ENCODE assay signal across 9 cellular contexts in genomic region chr6:154508573-154509375, GRCh38. TPM values are rescaled to one million over a fixed set of nuclear protein-coding genes. Genes with fewer than 3 reads are reported as not detected.
DNase-seq lines count a peak whose midpoint lies in the region; ATAC-seq, FAIRE-seq and TF ChIP-seq lines count a peak whose summit lies in the region.
"Had no signal": no experiment of that assay in that cellular context is flagged by ENCODE, and none has a peak within 500 bp of the region (broad histone marks: within the 10 kb centered on the region; RNA-seq: fewer than 3 reads in every experiment).

No MANE protein-coding gene starts in this region.

- CTCF ChIA-PET in activated CD8-positive, alpha-beta T cell treated with anti-CD3 and anti-CD28 coated beads for 36 hours (lab: Charles Lee), result no interaction called here
- CTCF ChIA-PET in activated CD8-positive, alpha-beta T cell treated with anti-CD3 and anti-CD28 coated beads, Interleukin-2, amount 10 ng/mL, durations not matched to agents 7 days and 5 days (lab: Charles Lee), result interaction anchor here (1.2 kb wide), 1 partner anchor 14 kb away, joined by 3 read pairs; no protein-coding TSS in a partner anchor

- H3K27me3 ChIP-seq in layer of hippocampus (ENCODE audit: control insufficient read depth, insufficient read depth, low read length) (no peaks in the 10 kb centered on the region), tibial artery (no peaks in the 10 kb centered on the region)

- peak overlapping the region; percentile 79 to 93 for H3K4me3 ChIP-seq in tibial artery

- peaks cover 3% of the 10 kb centered on the region for H3K4me1 Mint-ChIP-seq in activated CD8-positive, alpha-beta T cell treated with anti-CD3 and anti-CD28 coated beads for 36 hours (ENCODE audit: low read depth)
- peaks cover 9% of the 10 kb centered on the region for H3K4me1 Mint-ChIP-seq in activated CD8-positive, alpha-beta T cell treated with anti-CD3 and anti-CD28 coated beads, Interleukin-2, amount 10 ng/mL, durations not matched to agents 7 days and 5 days (ENCODE audit: low read depth)
- peaks cover 8% of the 10 kb centered on the region for H3K4me1 Mint-ChIP-seq in activated naive CD8-positive, alpha-beta T cell treated with anti-CD3 and anti-CD28 coated beads for 36 hours

- POLR2A ChIA-PET in activated CD8-positive, alpha-beta T cell treated with anti-CD3 and anti-CD28 coated beads for 36 hours (lab: Charles Lee), result interaction anchor here (0.7 kb wide), 1 partner anchor 80 kb away, joined by 3 read pairs; no protein-coding TSS in a partner anchor
- POLR2A ChIA-PET in activated CD8-positive, alpha-beta T cell treated with anti-CD3 and anti-CD28 coated beads, Interleukin-2, amount 10 ng/mL, durations not matched to agents 7 days and 5 days (lab: Charles Lee), result no interaction called here

- peaks cover 0 to 56% (median 16%) of the 10 kb centered on the region in 4 donors for H3K4me1 ChIP-seq in tibial artery

- H3K27ac ChIP-seq in layer of hippocampus (ENCODE audit: low read depth, low read length) (peak overlapping the region; percentile 82), tibial artery (peak overlapping the region; percentile 93 to 98)

- peak overlapping the region; percentile 67 for H3K4me3 Mint-ChIP-seq in activated CD8-positive, alpha-beta T cell treated with anti-CD3 and anti-CD28 coated beads for 36 hours
- no peak overlapping the region for H3K4me3 Mint-ChIP-seq in activated CD8-positive, alpha-beta T cell treated with anti-CD3 and anti-CD28 coated beads, Interleukin-2, amount 10 ng/mL, durations not matched to agents 7 days and 5 days
- H3K4me3 Mint-ChIP-seq in activated naive CD8-positive, alpha-beta T cell treated with anti-CD3 and anti-CD28 coated beads for 36 hours, result peak overlapping the region; percentile 14

- H3K9me3 ChIP-seq in tibial artery, result no peaks in the 10 kb centered on the region

- H3K9me3 Mint-ChIP-seq in activated CD8-positive, alpha-beta T cell treated with anti-CD3 and anti-CD28 coated beads for 36 hours, result no peaks in the 10 kb centered on the region
- no peaks in the 10 kb centered on the region for H3K9me3 Mint-ChIP-seq in activated CD8-positive, alpha-beta T cell treated with anti-CD3 and anti-CD28 coated beads, Interleukin-2, amount 10 ng/mL, durations not matched to agents 7 days and 5 days (ENCODE audit: insufficient read depth)
- no peaks in the 10 kb centered on the region for H3K9me3 Mint-ChIP-seq in activated naive CD8-positive, alpha-beta T cell treated with anti-CD3 and anti-CD28 coated beads for 36 hours

- TF ChIP-seq CTCF in activated CD8-positive, alpha-beta T cell treated with anti-CD3 and anti-CD28 coated beads for 36 hours (IDR thresholded peaks at IDR 0.05), result no peak
- no peak for TF ChIP-seq CTCF in tibial artery (IDR thresholded peaks at IDR 0.05)
- TF ChIP-seq CTCF in D721Med (IDR thresholded peaks at IDR 0.05; ENCODE audit: insufficient read depth, missing control alignments), result no peak

- no peak for DNase-seq in activated CD8-positive, alpha-beta T cell treated with anti-CD3 and anti-CD28 coated beads for 36 hours
- no peak for DNase-seq in activated CD8-positive, alpha-beta T cell treated with anti-CD3 and anti-CD28 coated beads, Interleukin-2, amount 10 ng/mL, durations not matched to agents 7 days and 5 days
- DNase-seq in activated naive CD8-positive, alpha-beta T cell treated with anti-CD3 and anti-CD28 coated beads for 36 hours, result no peak
- no peak for DNase-seq in tibial artery
- no peak for DNase-seq in NCI-H187 treated with DMSO at 0.1 percent for 48 hours (lab: John Stamatoyannopoulos, UW)
- DNase-seq in D721Med (ENCODE audit: insufficient read length, low spot score), result no peak

- no peak for FAIRE-seq in D721Med (lab: Jason Lieb, UNC)
- FAIRE-seq: TTC549 had no signal

- no peak for ATAC-seq in activated CD8-positive, alpha-beta T cell treated with anti-CD3 and anti-CD28 coated beads for 36 hours
- ATAC-seq in activated CD8-positive, alpha-beta T cell treated with anti-CD3 and anti-CD28 coated beads, Interleukin-2, amount 10 ng/mL, durations not matched to agents 7 days and 5 days, result no peak
- no peak for ATAC-seq in GM21381 (IDR thresholded peaks at IDR 0.05; ENCODE audit: unreplicated experiment)

- H3K27me3 Mint-ChIP-seq in activated CD8-positive, alpha-beta T cell treated with anti-CD3 and anti-CD28 coated beads for 36 hours, result peaks cover 48% of the 10 kb centered on the region
- peaks cover 50% of the 10 kb centered on the region for H3K27me3 Mint-ChIP-seq in activated CD8-positive, alpha-beta T cell treated with anti-CD3 and anti-CD28 coated beads, Interleukin-2, amount 10 ng/mL, durations not matched to agents 7 days and 5 days (ENCODE audit: low read depth)
- H3K27me3 Mint-ChIP-seq in activated naive CD8-positive, alpha-beta T cell treated with anti-CD3 and anti-CD28 coated beads for 36 hours, result peaks cover 79% of the 10 kb centered on the region

- H3K27ac Mint-ChIP-seq in activated CD8-positive, alpha-beta T cell treated with anti-CD3 and anti-CD28 coated beads for 36 hours, result no peak overlapping the region
- no peak overlapping the region for H3K27ac Mint-ChIP-seq in activated CD8-positive, alpha-beta T cell treated with anti-CD3 and anti-CD28 coated beads, Interleukin-2, amount 10 ng/mL, durations not matched to agents 7 days and 5 days
- no peak overlapping the region for H3K27ac Mint-ChIP-seq in activated naive CD8-positive, alpha-beta T cell treated with anti-CD3 and anti-CD28 coated beads for 36 hours

- no peaks in the 10 kb centered on the region for H3K36me3 ChIP-seq in tibial artery

- intact Hi-C loops in activated CD8-positive, alpha-beta T cell treated with anti-CD3 and anti-CD28 coated beads for 36 hours (cut with micrococcal nuclease), result no loop called here
- intact Hi-C loops in tibial artery (cut with DNase I; ENCODE audit: low total_unique reads), result loop anchor here (10.0 kb wide), 1 partner anchor 94 kb away; no protein-coding TSS in a partner anchor

- H3K36me3 Mint-ChIP-seq in activated CD8-positive, alpha-beta T cell treated with anti-CD3 and anti-CD28 coated beads for 36 hours (ENCODE audit: low read depth), result no peaks in the 10 kb centered on the region
- H3K36me3 Mint-ChIP-seq in activated CD8-positive, alpha-beta T cell treated with anti-CD3 and anti-CD28 coated beads, Interleukin-2, amount 10 ng/mL, durations not matched to agents 7 days and 5 days (ENCODE audit: low read depth), result no peaks in the 10 kb centered on the region
- no peaks in the 10 kb centered on the region for H3K36me3 Mint-ChIP-seq in activated naive CD8-positive, alpha-beta T cell treated with anti-CD3 and anti-CD28 coated beads for 36 hours

RNA-seq across cellular contexts. Expression of gene CNKSR3, which starts 1.7 kb away (rescaled TPM):
- under 1 TPM; 0.34 to 0.45 TPM for total RNA-seq in activated CD8-positive, alpha-beta T cell treated with anti-CD3 and anti-CD28 coated beads for 36 hours
- total RNA-seq in activated CD8-positive, alpha-beta T cell treated with anti-CD3 and anti-CD28 coated beads, Interleukin-2, amount 10 ng/mL, durations not matched to agents 7 days and 5 days, result not detected
- total RNA-seq in activated naive CD8-positive, alpha-beta T cell treated with anti-CD3 and anti-CD28 coated beads for 36 hours, result 1 to 10 TPM; 1.1 to 1.3 TPM
